In genomic region chr7:109456116-109456515, GRCh38 we compare ENCODE assay signal across 1 cellular context.
TF ChIP-seq lines count a peak whose summit lies in the region.

No MANE protein-coding gene starts in this region.

TF ChIP-seq in WTC11, 78 proteins besides CTCF, POLR2A, EP300 and RAD21 (continued from another document):
- TF ChIP-seq ATF2 (CRISPR knock-in tag; IDR thresholded peaks at IDR 0.05; ENCODE audit: borderline replicate concordance, low read depth) (no peak), MAX (CRISPR knock-in tag; IDR thresholded peaks at IDR 0.05) (no peak), SP1 (CRISPR knock-in tag; conservative IDR thresholded peaks at IDR 0.05) (no peak), CDX4 (CRISPR knock-in tag; IDR thresholded peaks at IDR 0.05; ENCODE audit: borderline replicate concordance) (no peak), NR1H2 (CRISPR knock-in tag; IDR thresholded peaks at IDR 0.05) (no peak), ARID4B (CRISPR knock-in tag; IDR thresholded peaks at IDR 0.05; ENCODE audit: borderline replicate concordance) (no peak), USF2 (CRISPR knock-in tag; IDR thresholded peaks at IDR 0.05) (no peak), KAT7 (CRISPR knock-in tag; IDR thresholded peaks at IDR 0.05; ENCODE audit: borderline replicate concordance) (no peak)
